ENCODE assay signal across 7 cellular contexts in the genomic region with DNA sequence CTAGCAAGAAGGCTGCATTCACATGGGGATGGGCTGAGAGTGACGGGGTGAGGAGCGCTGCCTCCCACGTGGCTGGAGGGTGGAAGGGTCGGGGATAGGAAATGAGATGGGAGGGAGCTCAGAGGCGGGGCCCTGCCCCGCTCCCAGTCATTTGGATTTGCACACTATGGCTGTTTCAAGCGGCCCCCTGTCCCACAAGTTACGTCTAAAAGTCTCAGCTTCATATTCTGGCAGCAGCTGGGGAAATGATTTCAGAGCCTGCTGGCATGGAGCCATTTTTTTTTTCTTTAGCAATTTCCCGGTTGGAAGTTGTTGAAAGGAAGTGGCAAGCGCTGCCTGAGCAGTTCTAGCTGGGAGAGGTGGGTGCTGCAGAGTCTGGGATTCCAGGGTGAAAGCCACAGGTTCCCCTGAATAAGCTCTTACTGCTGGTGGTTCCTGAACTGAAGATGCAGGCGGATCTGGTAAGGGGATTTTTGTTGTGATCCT.
A peak's percentile ranks its signal among the peaks of the same experiment; 100 is the strongest.
DNase-seq lines count a peak whose midpoint lies in the region; ATAC-seq, FAIRE-seq and TF ChIP-seq lines count a peak whose summit lies in the region.

No MANE protein-coding gene starts in this region.

- no peak for TF ChIP-seq CTCF in brain microvascular endothelial cell (IDR thresholded peaks at IDR 0.05; ENCODE audit: low read depth, low read length, missing control alignments)
- no peak for TF ChIP-seq CTCF in HepG2 (CRISPR knock-in tag; IDR thresholded peaks at IDR 0.05)
- TF ChIP-seq CTCF in type B pancreatic cell (conservative IDR thresholded peaks at IDR 0.05) = no peak

- no peak overlapping the region for H2AFZ ChIP-seq in HepG2 (ENCODE audit: low read length)

- FAIRE-seq in HepG2 (lab: Jason Lieb, UNC) = no peak

- ATAC-seq in HepG2 = peak; percentile 6; the same call in 2 of the 3 replicates

- H4K20me1 ChIP-seq in HepG2 (ENCODE audit: insufficient read depth, low read length) = no peaks in the 10 kb centered on the region

- no peak overlapping the region for H3K9ac ChIP-seq in HepG2 (ENCODE audit: insufficient read depth, low read depth, low read length)

- H3K9me3 ChIP-seq in HepG2 (ENCODE audit: low read length) = no peaks in the 10 kb centered on the region

- POLR2A ChIA-PET in HepG2 (lab: Yijun Ruan, JAX) = interaction anchor here (1.0 to 3.4 kb wide), 13 partner anchors 10 to 266 kb away, joined by 3 to 33 read pairs (median 5); partner anchors contain the start of gene WSB1

- BruUV-seq in HepG2 (replicated peaks; lab: Mats Ljungman, UMichigan) = no TSS peak

- H3K36me3 ChIP-seq in brain microvascular endothelial cell (replicated peaks) (peaks cover 3% of the 10 kb centered on the region), HepG2 (replicated peaks in 1 of 2; ENCODE audit: control insufficient read depth in 1 of 2, insufficient read depth in 2 of 2, low read length in 2 of 2) (peaks cover 1 to 13% of the 10 kb centered on the region in 2 experiments; a peak in 3 of 5 replicates)

- peaks cover 27% of the 10 kb centered on the region for H3K4me1 Mint-ChIP-seq in type B pancreatic cell (ENCODE audit: unreplicated experiment)

- TF ChIP-seq POLR2A in HepG2 (IDR thresholded peaks at IDR 0.05; ENCODE audit: insufficient read depth in 1 of 2, low read depth in 2 of 2, low read length in 2 of 2) = no peak

- peak overlapping the region; percentile 88 for H3K27ac ChIP-seq in brain microvascular endothelial cell
- H3K27ac ChIP-seq in HepG2 (ENCODE audit: extremely low read length, insufficient read depth, low read length) = peak overlapping the region; percentile 75

- no peak for TF ChIP-seq RAD21 in HepG2 (CRISPR knock-in tag; IDR thresholded peaks at IDR 0.05)

- peak overlapping the region; percentile 51 for H3K27ac Mint-ChIP-seq in type B pancreatic cell

- no peaks in the 10 kb centered on the region for H3K9me3 Mint-ChIP-seq in type B pancreatic cell

- intact Hi-C loops in HepG2 (cut with micrococcal nuclease; ENCODE audit: unreplicated experiment) = loop anchor here (1.0 to 2.0 kb wide), 4 partner anchors 9 to 104 kb away; partner anchors contain the start of gene KSR1

- H3K27me3 Mint-ChIP-seq in type B pancreatic cell = no peaks in the 10 kb centered on the region

- CTCF ChIA-PET in HepG2 (lab: Yijun Ruan, JAX; ENCODE audit: low intra/inter-chr PET ratio, low total read pairs) = interaction anchor here (0.6 to 1.1 kb wide), 3 partner anchors 40 to 179 kb away, joined by 3 to 4 read pairs (median 3); no protein-coding TSS in a partner anchor

- peaks cover 49% of the 10 kb centered on the region for H3K4me1 ChIP-seq in HepG2 (ENCODE audit: insufficient read depth, low read length)

- H3K79me2 ChIP-seq in HepG2 (ENCODE audit: insufficient read depth, low read length) = peaks cover 1% of the 10 kb centered on the region

- H3K4me3 ChIP-seq in brain microvascular endothelial cell (ENCODE audit: low read depth, low read length) (peak overlapping the region; percentile 35), HepG2 (replicated peaks in 1 of 3; ENCODE audit: insufficient read depth in 1 of 3, low read depth in 2 of 3, low read length in 3 of 3) (peak overlapping the region; percentile 22 to 68 (median 24); a peak in 5 of 6 replicates)

- in situ Hi-C loops in brain microvascular endothelial cell (cut with HindIII; ENCODE audit: low pct_ligation_motif_present, low sequenced_read_pairs) (no loop called here), HepG2 (cut with HindIII; ENCODE audit: extremely low pct_ligation_motif_present, low pct_unique_long_range_greater_than_20kb) (loop anchor here (5.0 kb wide), 1 partner anchor 63 kb away; no protein-coding TSS in a partner anchor)

- H3K4me2 ChIP-seq in HepG2 (ENCODE audit: low read depth, low read length) = peak overlapping the region; percentile 89

- 48% methylated on average over 9 of the region's 11 CpGs for WGBS in HepG2 (ENCODE audit: low lambda C conversion rate)

- DNase-seq in LHCN-M2 (ENCODE audit: low read depth) (peak; percentile 85), brain microvascular endothelial cell (peak; percentile 81), HepG2 (ENCODE audit: low spot score) (no peak), type B pancreatic cell (ENCODE audit: extremely low spot score, unreplicated experiment) (no peak), T-helper 2 cell (no peak), NOMO-1 treated with dmso at 0.1 percent for 144 hours (lab: John Stamatoyannopoulos, UW; ENCODE audit: unreplicated experiment) (no peak)
- DNase-seq in activated CD4-positive, CD25-positive, alpha-beta regulatory T cell (lab: John Stamatoyannopoulos, UW) = no peak

- no peaks in the 10 kb centered on the region for H3K27me3 ChIP-seq in brain microvascular endothelial cell (replicated peaks)
- H3K27me3 ChIP-seq in HepG2 (ENCODE audit: control insufficient read depth in 1 of 2, insufficient read depth in 2 of 2, low read length in 2 of 2) = no peaks in the 10 kb centered on the region

- TF ChIP-seq EP300 in HepG2 (IDR thresholded peaks at IDR 0.05; ENCODE audit: low read depth in 2 of 2, low read length in 2 of 2) (no peak), HepG2 (CRISPR knock-in tag; IDR thresholded peaks at IDR 0.05; ENCODE audit: borderline replicate concordance) (no peak)

- H3K4me3 Mint-ChIP-seq in type B pancreatic cell = peak overlapping the region; percentile 42

- H3K36me3 Mint-ChIP-seq in type B pancreatic cell = peaks cover 8% of the 10 kb centered on the region

TF ChIP-seq in HepG2, 621 proteins besides CTCF, POLR2A, EP300 and RAD21:
- TF ChIP-seq HMG20A (CRISPR knock-in tag; IDR thresholded peaks at IDR 0.05; ENCODE audit: borderline replicate concordance) (no peak), HNF4G (IDR thresholded peaks at IDR 0.05; ENCODE audit: borderline replicate concordance, low read depth, low read length) (no peak), HNF4G (CRISPR knock-in tag; IDR thresholded peaks at IDR 0.05; ENCODE audit: borderline replicate concordance, low read depth) (no peak), ZNF431 (CRISPR knock-in tag; IDR thresholded peaks at IDR 0.05; ENCODE audit: borderline replicate concordance, low read depth) (no peak), RFXANK (CRISPR knock-in tag; IDR thresholded peaks at IDR 0.05) (no peak), HOXA9 (CRISPR knock-in tag; IDR thresholded peaks at IDR 0.05; ENCODE audit: borderline replicate concordance) (no peak), SMARCC2 (IDR thresholded peaks at IDR 0.05) (no peak), HNF4A (CRISPR knock-in tag; IDR thresholded peaks at IDR 0.05) (no peak), NCOA2 (CRISPR knock-in tag; IDR thresholded peaks at IDR 0.05) (0 out of 2 replicates have a peak, but pooled peaks have one; percentile 17), MAX (IDR thresholded peaks at IDR 0.05) (peak; percentile 39; the same call in 1 of the 2 replicates), ZNF350 (CRISPR knock-in tag; IDR thresholded peaks at IDR 0.05; ENCODE audit: borderline replicate concordance, low read depth) (0 out of 2 replicates have a peak, but pooled peaks have one; percentile 5), MYC (CRISPR knock-in tag; IDR thresholded peaks at IDR 0.05; ENCODE audit: borderline replicate concordance) (peak; percentile 52; the same call in 1 of the 2 replicates), ZNF34 (CRISPR knock-in tag; IDR thresholded peaks at IDR 0.05; ENCODE audit: borderline replicate concordance) (no peak), AHR (CRISPR knock-in tag; IDR thresholded peaks at IDR 0.05) (no peak), NR2F2 (IDR thresholded peaks at IDR 0.05; ENCODE audit: borderline replicate concordance, low read depth) (no peak), ZNF260 (CRISPR knock-in tag; IDR thresholded peaks at IDR 0.05; ENCODE audit: borderline replicate concordance, low read depth) (no peak), ZSCAN12 (CRISPR knock-in tag; IDR thresholded peaks at IDR 0.05) (no peak), ZNF841 (CRISPR knock-in tag; IDR thresholded peaks at IDR 0.05; ENCODE audit: borderline replicate concordance) (no peak)

Comparison
In these comparisons a context has a peak if more than half of its experiments do, and no peak if none do; other contexts are left out.
1. DNase-seq: peak in LHCN-M2 (single experiment) and brain microvascular endothelial cell (single experiment); none in HepG2 (single experiment), type B pancreatic cell (single experiment), activated CD4-positive, CD25-positive, alpha-beta regulatory T cell (0 of 4), T-helper 2 cell (0 of 5) and NOMO-1 treated with dmso at 0.1 percent for 144 hours (single experiment).